ENCODE assay signal across 8 cellular contexts in the genomic region with DNA sequence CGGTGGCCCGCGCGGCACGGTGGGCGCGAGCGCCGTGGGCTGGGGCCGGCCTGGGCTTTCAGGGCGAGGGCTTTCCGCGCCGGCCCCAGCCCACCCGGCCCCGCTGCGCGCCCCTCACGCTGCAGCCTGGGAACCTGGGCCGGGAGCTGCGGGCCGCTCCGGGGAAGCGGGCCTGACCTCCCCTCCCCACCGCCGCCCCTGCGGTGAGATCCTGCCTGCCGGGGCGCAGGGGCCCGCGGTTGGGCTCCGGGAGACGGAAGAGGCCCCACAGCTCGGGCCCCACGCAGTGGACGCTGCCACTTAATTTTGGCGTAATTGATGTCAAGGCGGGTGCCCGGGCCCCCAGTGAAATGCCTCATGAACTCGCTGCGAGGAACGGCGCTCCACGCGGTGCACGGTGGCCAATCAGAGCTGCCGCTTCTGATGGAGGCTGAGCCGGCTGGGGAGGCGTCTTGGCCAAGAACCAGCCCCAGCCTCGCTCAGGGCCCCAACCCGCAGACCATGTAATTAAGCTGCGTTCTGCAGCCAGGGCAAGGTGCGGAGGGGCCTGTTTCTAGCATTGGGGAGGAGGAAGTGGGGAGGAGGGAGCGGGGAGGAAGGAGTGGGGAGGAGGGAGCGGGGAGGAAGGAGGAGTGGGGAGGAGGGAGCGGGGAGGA.
DNase-seq lines count a peak whose midpoint lies in the region; ATAC-seq and TF ChIP-seq lines count a peak whose summit lies in the region.

No MANE protein-coding gene starts in this region.

- peak overlapping the region; percentile 68 to 79 (median 72) for H3K4me3 ChIP-seq in esophagus muscularis mucosa

- no peak overlapping the region for H3K27ac Mint-ChIP-seq in nephron progenitor cell

- ATAC-seq in HG03175 (IDR thresholded peaks at IDR 0.05; ENCODE audit: unreplicated experiment) (peak; percentile 8), GM19351 (IDR thresholded peaks at IDR 0.05; ENCODE audit: unreplicated experiment) (no peak), GM18870 (IDR thresholded peaks at IDR 0.05; ENCODE audit: unreplicated experiment) (no peak)

- under 1% methylated on average over 17 of the region's 56 CpGs for WGBS in esophagus muscularis mucosa

- peak overlapping the region; percentile 8 for H3K4me3 Mint-ChIP-seq in nephron progenitor cell

- peaks cover 0 to 33% (median 0%) of the 10 kb centered on the region in 4 donors for H3K27me3 ChIP-seq in esophagus muscularis mucosa

- TF ChIP-seq POLR2A in esophagus muscularis mucosa (IDR thresholded peaks at IDR 0.05; ENCODE audit: low read depth), result no peak

- peaks cover 7% of the 10 kb centered on the region for H3K4me1 Mint-ChIP-seq in nephron progenitor cell

- peak overlapping the region; percentile 68 to 88 (median 78) for H3K27ac ChIP-seq in esophagus muscularis mucosa (replicated peaks in 1 of 4)

- no peak for TF ChIP-seq EP300 in esophagus muscularis mucosa (IDR thresholded peaks at IDR 0.05)

- H3K36me3 ChIP-seq in esophagus muscularis mucosa, result no peaks in the 10 kb centered on the region

- H3K9me3 ChIP-seq in esophagus muscularis mucosa, result no peaks in the 10 kb centered on the region

- no peaks in the 10 kb centered on the region for H3K36me3 Mint-ChIP-seq in nephron progenitor cell (ENCODE audit: low read depth)

- H3K27me3 Mint-ChIP-seq in nephron progenitor cell (ENCODE audit: low read depth, poor library complexity), result peaks cover 45% of the 10 kb centered on the region

- H3K4me1 ChIP-seq in esophagus muscularis mucosa, result peaks cover 7 to 33% (median 27%) of the 10 kb centered on the region in 4 donors

- TF ChIP-seq CTCF in esophagus muscularis mucosa (IDR thresholded peaks at IDR 0.05) (no peak), nephron progenitor cell (IDR thresholded peaks at IDR 0.05) (no peak)

- intact Hi-C loops in esophagus muscularis mucosa (cut with DNase I), result no loop called here

- peaks cover 5% of the 10 kb centered on the region for H3K9me3 Mint-ChIP-seq in nephron progenitor cell

- peak; percentile 76 for DNase-seq in AG08396 (ENCODE audit: low spot score)
- peak; percentile 7 to 47 for DNase-seq in activated CD8-positive, alpha-beta memory T cell treated with anti-CD3 and anti-CD28 coated beads for 1 hour (ENCODE audit: extremely low read depth in 1 of 2, low read depth in 1 of 2)
- no peak for DNase-seq in esophagus muscularis mucosa (ENCODE audit: extremely low spot score)
- peak; percentile 20 for DNase-seq in nephron progenitor cell
- DNase-seq in stimulated activated naive CD4-positive, alpha-beta T cell treated with Interleukin-2 at 50 U/mL for 16 hours (lab: John Stamatoyannopoulos, UW), result peak; percentile 71
